In genomic region chr19:47681388-47681787, GRCh38 we compare ENCODE assay signal across 28 cellular contexts. TPM values are rescaled to one million over a fixed set of nuclear protein-coding genes. Genes with fewer than 3 reads are reported as not detected.
A peak's percentile ranks its signal among the peaks of the same experiment; 100 is the strongest.
DNase-seq lines count a peak whose midpoint lies in the region; ATAC-seq and TF ChIP-seq lines count a peak whose summit lies in the region.
"Had no signal": no experiment of that assay in that cellular context is flagged by ENCODE, and none has a peak within 500 bp of the region (broad histone marks: within the 10 kb centered on the region; RNA-seq: fewer than 3 reads in every experiment).

No MANE protein-coding gene starts in this region.

- TF ChIP-seq CTCF in RWPE1 (conservative IDR thresholded peaks at IDR 0.05; ENCODE audit: low read depth) (no peak), left ventricle myocardium inferior (IDR thresholded peaks at IDR 0.05; ENCODE audit: borderline replicate concordance) (no peak), gastrocnemius medialis (IDR thresholded peaks at IDR 0.05 in 4 of 5, conservative IDR thresholded peaks at IDR 0.05 in 1 of 5) (no peak)

- H3K9me3 Mint-ChIP-seq in activated naive CD4-positive, alpha-beta T cell treated with anti-CD3 and anti-CD28 coated beads, Interleukin-2, amount 50 U/mL, for 72 hours = no peaks in the 10 kb centered on the region
- H3K9me3 Mint-ChIP-seq: activated naive CD8-positive, alpha-beta T cell treated with anti-CD3 and anti-CD28 coated beads, Interleukin-2, amount 50 U/mL, for 24 hours; GM23338 had no signal

- H3K36me3 ChIP-seq in left ventricle myocardium inferior (peaks cover 52% of the 10 kb centered on the region), gastrocnemius medialis (peaks cover 0 to 29% of the 10 kb centered on the region in 2 donors)

- no peak for TF ChIP-seq POLR2A in gastrocnemius medialis (IDR thresholded peaks at IDR 0.05)

- H3K4me1 ChIP-seq in left ventricle myocardium inferior (no peaks in the 10 kb centered on the region), gastrocnemius medialis (peaks cover 0 to 8% of the 10 kb centered on the region in 2 donors)
- H3K4me1 ChIP-seq: BE2C, testis had no signal

- no peaks in the 10 kb centered on the region for H3K36me3 Mint-ChIP-seq in activated naive CD4-positive, alpha-beta T cell treated with anti-CD3 and anti-CD28 coated beads, Interleukin-2, amount 50 U/mL, for 72 hours

- peak overlapping the region; percentile 28 to 81 for H3K27ac Mint-ChIP-seq in activated naive CD4-positive, alpha-beta T cell treated with anti-CD3 and anti-CD28 coated beads, Interleukin-2, amount 50 U/mL, for 72 hours
- H3K27ac Mint-ChIP-seq: activated naive CD8-positive, alpha-beta T cell treated with anti-CD3 and anti-CD28 coated beads, Interleukin-2, amount 50 U/mL, for 24 hours; GM23338 had no signal

- H3K27me3 ChIP-seq in left ventricle myocardium inferior (ENCODE audit: low read depth) = no peaks in the 10 kb centered on the region
- no peaks in the 10 kb centered on the region for H3K27me3 ChIP-seq in gastrocnemius medialis
- H3K27me3 ChIP-seq: BE2C, MG63, neutrophil, testis had no signal

- H3K9me3 ChIP-seq in left ventricle myocardium inferior (replicated peaks) = no peaks in the 10 kb centered on the region
- H3K9me3 ChIP-seq in gastrocnemius medialis = no peaks in the 10 kb centered on the region
- H3K9me3 ChIP-seq: BE2C, MG63, neutrophil, psoas muscle, testis had no signal

- in situ Hi-C loops in gastrocnemius medialis (cut with MboI; ENCODE audit: low sequenced_read_pairs in 4 of 4) = no loop called here

- H3K4me3 ChIP-seq in left ventricle myocardium inferior (no peak overlapping the region), gastrocnemius medialis (no peak overlapping the region)
- H3K4me3 ChIP-seq: GM23338, lung, MG63, psoas muscle, testis had no signal

- intact Hi-C loops in left ventricle myocardium inferior (cut with micrococcal nuclease) (no loop called here), gastrocnemius medialis (cut with DNase I; ENCODE audit: low total_unique reads) (no loop called here)

- peak overlapping the region; percentile 30 for H3K27ac ChIP-seq in RWPE1
- peak overlapping the region; percentile 36 for H3K27ac ChIP-seq in left ventricle myocardium inferior (replicated peaks)
- H3K27ac ChIP-seq in gastrocnemius medialis = peak overlapping the region in 3 of 4 donors; percentile 3 to 31 (median 4)
- H3K27ac ChIP-seq: neutrophil, psoas muscle, testis had no signal

- no peak for DNase-seq in activated naive CD4-positive, alpha-beta T cell treated with anti-CD3 and anti-CD28 coated beads, Interleukin-2, amount 50 U/mL, for 72 hours (ENCODE audit: low spot score in 2 of 2)
- no peak for DNase-seq in activated naive CD4-positive, alpha-beta T cell (lab: John Stamatoyannopoulos, UW)
- DNase-seq in RWPE1 (ENCODE audit: low spot score) (no peak), left ventricle myocardium inferior (no peak), gastrocnemius medialis (no peak), NCI-H2227 treated with DMSO at 0.1 percent for 48 hours (lab: John Stamatoyannopoulos, UW) (no peak), A172 (ENCODE audit: low spot score) (no peak)
- DNase-seq: activated CD4-positive, alpha-beta T cell treated with anti-CD3 and anti-CD28 coated beads for 1 hour; activated gamma-delta T cell; activated naive CD8-positive, alpha-beta T cell treated with anti-CD3 and anti-CD28 coated beads, Interleukin-2, amount 50 U/mL, for 24 hours; BE2C; DMS53; effector CD8-positive, alpha-beta T cell; head of caudate nucleus; KBM-7; MG63; NCI-H1417; NCI-H2029 treated with DMSO at 0.1 percent for 48 hours; NCI-H345; stimulated activated CD4-positive, alpha-beta T cell treated with anti-CD3 and anti-CD28 coated beads, Interleukin-15, amount 100 ng/mL, for 24 hours; stimulated activated naive CD4-positive, alpha-beta T cell; testis had no signal

- no peak for ATAC-seq in activated naive CD4-positive, alpha-beta T cell treated with anti-CD3 and anti-CD28 coated beads, Interleukin-2, amount 50 U/mL, for 72 hours
- ATAC-seq in gastrocnemius medialis = no peak
- ATAC-seq in HG02870 (IDR thresholded peaks at IDR 0.05; ENCODE audit: unreplicated experiment) = no peak
- ATAC-seq: activated naive CD8-positive, alpha-beta T cell treated with anti-CD3 and anti-CD28 coated beads, Interleukin-2, amount 50 U/mL, for 24 hours; GM23338 had no signal

- POLR2A ChIA-PET in RWPE1 (lab: Yijun Ruan, JAX; ENCODE audit: low non-redundant PET) = no interaction called here

- CTCF ChIA-PET in RWPE1 (lab: Yijun Ruan, JAX) = interaction anchor here (0.7 kb wide), 1 partner anchor 434 kb away, joined by 4 read pairs; no protein-coding TSS in a partner anchor

RNA-seq across cellular contexts. Expression of gene EHD2, which starts 31.8 kb away (rescaled TPM):
- 1 to 10 TPM; 1.1 to 2.0 TPM for total RNA-seq in activated naive CD4-positive, alpha-beta T cell treated with anti-CD3 and anti-CD28 coated beads, Interleukin-2, amount 50 U/mL, for 72 hours
- total RNA-seq in left ventricle myocardium inferior (48.2 TPM), gastrocnemius medialis (10 to 100 TPM; 10.9 to 46.6 (median 33.8) TPM)
- total RNA-seq in A172 (2014; rRNA removed; shearing (Covaris generic)) = 24.0 and 28.6 TPM in 2 replicates
- total RNA-seq: G401 had no signal
